8 cellular contexts compared by ENCODE assay signal in the genomic region with DNA sequence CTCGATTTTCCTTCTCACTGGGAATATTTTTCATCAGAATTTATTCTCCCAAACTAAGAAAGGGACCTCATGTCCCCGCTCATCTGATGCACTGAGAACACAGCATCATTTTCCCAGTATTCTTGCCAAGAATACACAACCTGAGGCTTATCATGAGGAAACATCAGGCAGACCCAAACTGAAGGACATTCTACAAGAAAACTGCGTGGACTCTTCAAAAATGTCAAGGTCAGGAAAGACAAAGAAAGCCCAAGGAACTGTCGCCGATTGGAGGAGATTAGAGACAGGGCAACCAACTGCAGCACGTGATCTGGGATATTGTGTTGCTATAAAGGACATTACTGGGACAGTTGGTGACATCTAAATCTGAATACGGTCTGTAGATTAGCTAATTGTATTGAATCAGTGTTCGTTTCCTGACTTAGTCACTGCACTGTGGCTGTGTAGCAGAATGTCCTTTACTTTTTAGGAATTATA.
A peak's percentile ranks its signal among the peaks of the same experiment; 100 is the strongest.
DNase-seq lines count a peak whose midpoint lies in the region; ATAC-seq, FAIRE-seq and TF ChIP-seq lines count a peak whose summit lies in the region.

No MANE protein-coding gene starts in this region.

- 59% methylated on average over 8 of the region's 8 CpGs for WGBS in liver
- 13 to 24% (median 21%) methylated on average over 8 of the region's 8 CpGs for WGBS in spleen, 5 donors
- 60 to 61% methylated on average over 8 of the region's 8 CpGs for WGBS in endodermal cell (ENCODE audit: insufficient coverage in 1 of 2, insufficient read length in 1 of 2), 2 experiments

- H3K27me3 Mint-ChIP-seq in astrocyte (ENCODE audit: low read depth, unreplicated experiment) = peaks cover 8% of the 10 kb centered on the region
- H3K27me3 Mint-ChIP-seq in endodermal cell (ENCODE audit: insufficient read depth) = peaks cover 3% of the 10 kb centered on the region

- TF ChIP-seq CTCF in astrocyte (IDR thresholded peaks at IDR 0.05; ENCODE audit: insufficient read depth, low read depth, low read length) (no peak), liver (IDR thresholded peaks at IDR 0.05; ENCODE audit: low read depth, low read length, missing input control) (no peak), spleen (IDR thresholded peaks at IDR 0.05 in 8 of 11, conservative IDR thresholded peaks at IDR 0.05 in 3 of 11) (no peak), endodermal cell (conservative IDR thresholded peaks at IDR 0.05) (no peak)

- TF ChIP-seq POLR2A in spleen (IDR thresholded peaks at IDR 0.05) = no peak

- H3K27ac Mint-ChIP-seq in astrocyte (ENCODE audit: unreplicated experiment) (no peak overlapping the region), endodermal cell (no peak overlapping the region)

- peak overlapping the region; percentile 61 for H3K27ac ChIP-seq in astrocyte (ENCODE audit: low read depth, low read length)
- peak overlapping the region; percentile 1 to 74 for H3K27ac ChIP-seq in liver (ENCODE audit: low read depth in 1 of 2, low read length in 2 of 2)
- H3K27ac ChIP-seq in spleen = peak overlapping the region in 7 of 8 donors; percentile 33 to 83 (median 75)
- no peak overlapping the region for H3K27ac ChIP-seq in endodermal cell (ENCODE audit: low read depth, low read length)

- H3K9me3 Mint-ChIP-seq in astrocyte (ENCODE audit: unreplicated experiment) (peaks cover 2% of the 10 kb centered on the region), endodermal cell (peaks cover 5% of the 10 kb centered on the region)

- H3K4me3 ChIP-seq in H7 (ENCODE audit: insufficient read depth, low read depth, low read length) = no peak overlapping the region
- H3K4me3 ChIP-seq in astrocyte (ENCODE audit: insufficient read depth, low read depth, low read length) = peak overlapping the region; percentile 30
- H3K4me3 ChIP-seq in liver (ENCODE audit: low read depth in 1 of 3, low read length in 3 of 3) = no peak overlapping the region
- peak overlapping the region in 2 of 8 donors; percentile 15 to 54 for H3K4me3 ChIP-seq in spleen
- H3K4me3 ChIP-seq in endodermal cell (ENCODE audit: low read length) = no peak overlapping the region

- peak; percentile 24 for DNase-seq in H7
- no peak for DNase-seq in astrocyte (ENCODE audit: low read depth)
- DNase-seq in spleen = no peak
- no peak for DNase-seq in hepatic stellate cell (ENCODE audit: low spot score)
- no peak for DNase-seq in endodermal cell

- FAIRE-seq in astrocyte (lab: Jason Lieb, UNC) = no peak

- TF ChIP-seq RAD21 in liver (IDR thresholded peaks at IDR 0.05) = peak in 1 of 2 donors; percentile 29

- H3K36me3 Mint-ChIP-seq in astrocyte (ENCODE audit: low read depth, unreplicated experiment) = no peaks in the 10 kb centered on the region
- H3K36me3 Mint-ChIP-seq in endodermal cell (ENCODE audit: low read depth) = no peaks in the 10 kb centered on the region

- ATAC-seq in GM18907 (IDR thresholded peaks at IDR 0.05; ENCODE audit: unreplicated experiment) = no peak
- ATAC-seq in HG02642 (IDR thresholded peaks at IDR 0.05; ENCODE audit: poor library complexity, unreplicated experiment) = no peak

- peaks cover 24% of the 10 kb centered on the region for H3K4me1 ChIP-seq in astrocyte (ENCODE audit: insufficient read depth, low read length)
- peaks cover 2 to 36% (median 13%) of the 10 kb centered on the region in 4 donors for H3K4me1 ChIP-seq in liver (ENCODE audit: control insufficient read depth in 4 of 4, insufficient read depth in 4 of 4, low read length in 3 of 4)
- H3K4me1 ChIP-seq in spleen = peaks cover 17 to 73% (median 33%) of the 10 kb centered on the region in 6 donors
- H3K4me1 ChIP-seq in endodermal cell (ENCODE audit: control insufficient read depth, insufficient read depth, low read length) = peaks cover 3% of the 10 kb centered on the region

- no peaks in the 10 kb centered on the region for H3K79me2 ChIP-seq in astrocyte (ENCODE audit: insufficient read depth, low read length)

- peak overlapping the region; percentile 82 for H3K4me2 ChIP-seq in astrocyte (ENCODE audit: low read length)

- no peaks in the 10 kb centered on the region for H3K9me3 ChIP-seq in astrocyte (ENCODE audit: insufficient read depth, low read depth, low read length)
- H3K9me3 ChIP-seq in liver (ENCODE audit: control insufficient read depth in 4 of 4, low read length in 3 of 4) = no peaks in the 10 kb centered on the region
- no peaks in the 10 kb centered on the region for H3K9me3 ChIP-seq in spleen
- H3K9me3 ChIP-seq in endodermal cell (ENCODE audit: control insufficient read depth, low read length) = no peaks in the 10 kb centered on the region

- no peaks in the 10 kb centered on the region for H3K27me3 ChIP-seq in H7 (ENCODE audit: control insufficient read depth, insufficient read depth, low read length)
- H3K27me3 ChIP-seq in astrocyte (ENCODE audit: insufficient read depth, low read length) = no peaks in the 10 kb centered on the region
- H3K27me3 ChIP-seq in liver (ENCODE audit: control insufficient read depth in 4 of 4, insufficient read depth in 4 of 4, low read length in 3 of 4) = no peaks in the 10 kb centered on the region
- H3K27me3 ChIP-seq in spleen (replicated peaks in 1 of 7) = peaks cover 0 to 9% (median 0%) of the 10 kb centered on the region in 7 donors
- no peaks in the 10 kb centered on the region for H3K27me3 ChIP-seq in endodermal cell (ENCODE audit: control insufficient read depth, insufficient read depth, low read length, poor library complexity, severe bottlenecking)

- no peaks in the 10 kb centered on the region for H3K36me3 ChIP-seq in H7 (replicated peaks; ENCODE audit: control insufficient read depth, insufficient read depth, low read length)
- no peaks in the 10 kb centered on the region for H3K36me3 ChIP-seq in astrocyte (ENCODE audit: insufficient read depth, low read length)
- H3K36me3 ChIP-seq in liver (ENCODE audit: control insufficient read depth in 4 of 4, insufficient read depth in 3 of 4, low read depth in 1 of 4, low read length in 3 of 4) = no peaks in the 10 kb centered on the region
- H3K36me3 ChIP-seq in spleen = no peaks in the 10 kb centered on the region
- H3K36me3 ChIP-seq in endodermal cell (ENCODE audit: control insufficient read depth, insufficient read depth, low read length) = no peaks in the 10 kb centered on the region

- H3K4me3 Mint-ChIP-seq in astrocyte (ENCODE audit: unreplicated experiment) (no peak overlapping the region), endodermal cell (no peak overlapping the region)

- H3K9ac ChIP-seq in astrocyte (ENCODE audit: low read length) (peak overlapping the region; percentile 75), liver (ENCODE audit: low read depth in 1 of 2, low read length in 2 of 2) (no peak overlapping the region), endodermal cell (ENCODE audit: extremely low read depth, low read length, poor library complexity, severe bottlenecking) (no peak overlapping the region)

- H2AFZ ChIP-seq in astrocyte (ENCODE audit: low read depth, low read length) = peak overlapping the region; percentile 83

- peaks cover 21% of the 10 kb centered on the region for H3K4me1 Mint-ChIP-seq in astrocyte (ENCODE audit: low read depth, unreplicated experiment)
- H3K4me1 Mint-ChIP-seq in endodermal cell = peaks cover 15% of the 10 kb centered on the region

- intact Hi-C loops in spleen (cut with DNase I; ENCODE audit: low total_unique reads) = loop anchor here (2.0 to 10.0 kb wide), 2 partner anchors 215 to 391 kb away; no protein-coding TSS in a partner anchor

- no peaks in the 10 kb centered on the region for H4K20me1 ChIP-seq in astrocyte (ENCODE audit: insufficient read depth, low read length)

TF ChIP-seq in liver, 16 proteins besides CTCF, POLR2A, EP300 and RAD21:
- TF ChIP-seq SP1 (IDR thresholded peaks at IDR 0.05) (peak; percentile 19), NR2F2 (IDR thresholded peaks at IDR 0.05) (peak; percentile 74), EGR1 (IDR thresholded peaks at IDR 0.05; ENCODE audit: low read depth in 2 of 2) (no peak), ZBTB33 (IDR thresholded peaks at IDR 0.05) (no peak)
- TF ChIP-seq, protein P1, sequence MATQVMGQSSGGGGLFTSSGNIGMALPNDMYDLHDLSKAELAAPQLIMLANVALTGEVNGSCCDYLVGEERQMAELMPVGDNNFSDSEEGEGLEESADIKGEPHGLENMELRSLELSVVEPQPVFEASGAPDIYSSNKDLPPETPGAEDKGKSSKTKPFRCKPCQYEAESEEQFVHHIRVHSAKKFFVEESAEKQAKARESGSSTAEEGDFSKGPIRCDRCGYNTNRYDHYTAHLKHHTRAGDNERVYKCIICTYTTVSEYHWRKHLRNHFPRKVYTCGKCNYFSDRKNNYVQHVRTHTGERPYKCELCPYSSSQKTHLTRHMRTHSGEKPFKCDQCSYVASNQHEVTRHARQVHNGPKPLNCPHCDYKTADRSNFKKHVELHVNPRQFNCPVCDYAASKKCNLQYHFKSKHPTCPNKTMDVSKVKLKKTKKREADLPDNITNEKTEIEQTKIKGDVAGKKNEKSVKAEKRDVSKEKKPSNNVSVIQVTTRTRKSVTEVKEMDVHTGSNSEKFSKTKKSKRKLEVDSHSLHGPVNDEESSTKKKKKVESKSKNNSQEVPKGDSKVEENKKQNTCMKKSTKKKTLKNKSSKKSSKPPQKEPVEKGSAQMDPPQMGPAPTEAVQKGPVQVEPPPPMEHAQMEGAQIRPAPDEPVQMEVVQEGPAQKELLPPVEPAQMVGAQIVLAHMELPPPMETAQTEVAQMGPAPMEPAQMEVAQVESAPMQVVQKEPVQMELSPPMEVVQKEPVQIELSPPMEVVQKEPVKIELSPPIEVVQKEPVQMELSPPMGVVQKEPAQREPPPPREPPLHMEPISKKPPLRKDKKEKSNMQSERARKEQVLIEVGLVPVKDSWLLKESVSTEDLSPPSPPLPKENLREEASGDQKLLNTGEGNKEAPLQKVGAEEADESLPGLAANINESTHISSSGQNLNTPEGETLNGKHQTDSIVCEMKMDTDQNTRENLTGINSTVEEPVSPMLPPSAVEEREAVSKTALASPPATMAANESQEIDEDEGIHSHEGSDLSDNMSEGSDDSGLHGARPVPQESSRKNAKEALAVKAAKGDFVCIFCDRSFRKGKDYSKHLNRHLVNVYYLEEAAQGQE (IDR thresholded peaks at IDR 0.05) = peak; percentile 8
